ENCODE assay signal across 24 cellular contexts in genomic region chr6:110561016-110561396, GRCh38.
A peak's percentile ranks its signal among the peaks of the same experiment; 100 is the strongest.
DNase-seq lines count a peak whose midpoint lies in the region; ATAC-seq, FAIRE-seq and TF ChIP-seq lines count a peak whose summit lies in the region.
"Had no signal": no experiment of that assay in that cellular context is flagged by ENCODE, and none has a peak within 500 bp of the region (broad histone marks: within the 10 kb centered on the region; RNA-seq: fewer than 3 reads in every experiment).

No MANE protein-coding gene starts in this region.

- H3K4me3 Mint-ChIP-seq in T-helper 2 cell treated with Interferon-gamma antibody and Interleukin-4, amounts not matched to agents 5 μg/mL and 100 μg/mL, for 36 hours: peak overlapping the region; percentile 62
- H3K4me3 Mint-ChIP-seq: nephron, type B pancreatic cell had no signal

- H3K27me3 ChIP-seq in HepG2 (ENCODE audit: control insufficient read depth in 1 of 2, insufficient read depth in 2 of 2, low read length in 2 of 2): no peaks in the 10 kb centered on the region
- H3K27me3 ChIP-seq in right lobe of liver: no peaks in the 10 kb centered on the region
- no peaks in the 10 kb centered on the region for H3K27me3 ChIP-seq in colonic mucosa
- H3K27me3 ChIP-seq: ascending aorta, gastroesophageal sphincter, hepatocyte had no signal

- no peak for DNase-seq in T-helper 2 cell treated with Interferon-gamma antibody and Interleukin-4, amounts not matched to agents 5 μg/mL and 100 μg/mL, for 36 hours (ENCODE audit: low spot score)
- DNase-seq in T-helper 2 cell: no peak
- no peak for DNase-seq in HepG2 (ENCODE audit: low spot score)
- no peak for DNase-seq in right lobe of liver
- DNase-seq in colonic mucosa: no peak
- DNase-seq in NCI-H510A treated with DMSO at 0.1 percent for 48 hours (lab: John Stamatoyannopoulos, UW): no peak
- no peak for DNase-seq in RWPE1 (ENCODE audit: low spot score)
- DNase-seq in DMS53 (lab: John Stamatoyannopoulos, UW): no peak
- DNase-seq: 8988T; effector CD4-positive, alpha-beta T cell; lower lobe of right lung; NCI-H1092; NCI-H1694; stimulated activated CD4-positive, alpha-beta T cell treated with anti-CD3 and anti-CD28 coated beads, Interleukin-4, amount 100 ng/mL, for 1 hour had no signal

- no peak overlapping the region for H3K9ac ChIP-seq in HepG2 (ENCODE audit: insufficient read depth, low read depth, low read length)
- no peak overlapping the region for H3K9ac ChIP-seq in colonic mucosa (ENCODE audit: low read depth in 2 of 2, low read length in 2 of 2)

- H3K36me3 Mint-ChIP-seq in T-helper 2 cell treated with Interferon-gamma antibody and Interleukin-4, amounts not matched to agents 5 μg/mL and 100 μg/mL, for 36 hours (ENCODE audit: low read depth): peaks cover 11% of the 10 kb centered on the region
- H3K36me3 Mint-ChIP-seq: type B pancreatic cell had no signal

- no peak overlapping the region for H2AFZ ChIP-seq in HepG2 (ENCODE audit: low read length)
- H2AFZ ChIP-seq: hepatocyte had no signal

- in situ Hi-C loops in HepG2 (cut with HindIII; ENCODE audit: extremely low pct_ligation_motif_present, low pct_unique_long_range_greater_than_20kb): no loop called here

- TF ChIP-seq RAD21 in HepG2 (CRISPR knock-in tag; IDR thresholded peaks at IDR 0.05): no peak

- TF ChIP-seq CTCF in HepG2 (CRISPR knock-in tag; IDR thresholded peaks at IDR 0.05): no peak
- TF ChIP-seq CTCF in right lobe of liver (IDR thresholded peaks at IDR 0.05): no peak
- no peak for TF ChIP-seq CTCF in colonic mucosa (IDR thresholded peaks at IDR 0.05)
- TF ChIP-seq CTCF in RWPE1 (conservative IDR thresholded peaks at IDR 0.05; ENCODE audit: low read depth): no peak

- no peak for TF ChIP-seq POLR2A in HepG2 (IDR thresholded peaks at IDR 0.05; ENCODE audit: insufficient read depth in 1 of 2, low read depth in 2 of 2, low read length in 2 of 2)
- no peak for TF ChIP-seq POLR2A in right lobe of liver (IDR thresholded peaks at IDR 0.05)

- ATAC-seq in HepG2 (no peak), right lobe of liver (no peak)
- ATAC-seq: gastroesophageal sphincter, GM12878, lower lobe of right lung had no signal

- no TSS peak for BruUV-seq in HepG2 (replicated peaks; lab: Mats Ljungman, UMichigan)

- TF ChIP-seq EP300 in HepG2 (IDR thresholded peaks at IDR 0.05; ENCODE audit: low read depth in 2 of 2, low read length in 2 of 2) (no peak), HepG2 (CRISPR knock-in tag; IDR thresholded peaks at IDR 0.05; ENCODE audit: borderline replicate concordance) (no peak)

- no peaks in the 10 kb centered on the region for H3K79me2 ChIP-seq in HepG2 (ENCODE audit: insufficient read depth, low read length)
- H3K79me2 ChIP-seq: hepatocyte had no signal

- H3K4me2 ChIP-seq in HepG2 (ENCODE audit: low read depth, low read length): no peak overlapping the region
- H3K4me2 ChIP-seq: hepatocyte had no signal

- intact Hi-C loops in HepG2 (cut with micrococcal nuclease; ENCODE audit: unreplicated experiment): loop anchor here (10.0 kb wide), 1 partner anchor 94 kb away; no protein-coding TSS in a partner anchor
- intact Hi-C loops in right lobe of liver (cut with DNase I): no loop called here
- intact Hi-C loops in colonic mucosa (cut with DNase I): no loop called here

- H3K9me3 Mint-ChIP-seq in T-helper 2 cell treated with Interferon-gamma antibody and Interleukin-4, amounts not matched to agents 5 μg/mL and 100 μg/mL, for 36 hours: peaks cover 23% of the 10 kb centered on the region
- H3K9me3 Mint-ChIP-seq: nephron, type B pancreatic cell had no signal

- H3K4me1 ChIP-seq in HepG2 (ENCODE audit: insufficient read depth, low read length): peaks cover 96% of the 10 kb centered on the region
- peaks cover 0 to 14% (median 6%) of the 10 kb centered on the region in 4 donors for H3K4me1 ChIP-seq in right lobe of liver
- no peaks in the 10 kb centered on the region for H3K4me1 ChIP-seq in colonic mucosa
- H3K4me1 ChIP-seq: ascending aorta, gastroesophageal sphincter, lower lobe of right lung had no signal

- no peaks in the 10 kb centered on the region for H3K27me3 Mint-ChIP-seq in T-helper 2 cell treated with Interferon-gamma antibody and Interleukin-4, amounts not matched to agents 5 μg/mL and 100 μg/mL, for 36 hours (ENCODE audit: low read depth)
- H3K27me3 Mint-ChIP-seq: type B pancreatic cell had no signal

- POLR2A ChIA-PET in HepG2 (lab: Yijun Ruan, JAX): no interaction called here
- POLR2A ChIA-PET in RWPE1 (lab: Yijun Ruan, JAX; ENCODE audit: low non-redundant PET): no interaction called here

- no peak for FAIRE-seq in HepG2 (lab: Jason Lieb, UNC)
- FAIRE-seq: colon, H54 had no signal

- 85% methylated on average over 3 of the region's 5 CpGs for WGBS in HepG2 (ENCODE audit: low lambda C conversion rate)
- WGBS in right lobe of liver (ENCODE audit: insufficient coverage, low coverage, low lambda C conversion rate, missing lambda C conversion rate): 65% methylated on average over 3 of the region's 5 CpGs

- no peaks in the 10 kb centered on the region for H4K20me1 ChIP-seq in HepG2 (ENCODE audit: insufficient read depth, low read length)

- peak overlapping the region; percentile 81 for H3K27ac Mint-ChIP-seq in T-helper 2 cell treated with Interferon-gamma antibody and Interleukin-4, amounts not matched to agents 5 μg/mL and 100 μg/mL, for 36 hours
- H3K27ac Mint-ChIP-seq: activated naive CD4-positive, alpha-beta T cell treated with anti-CD3 and anti-CD28 coated beads, Interleukin-2, amount 50 U/mL, for 72 hours; type B pancreatic cell had no signal

- peaks cover 28% of the 10 kb centered on the region for H3K4me1 Mint-ChIP-seq in T-helper 2 cell treated with Interferon-gamma antibody and Interleukin-4, amounts not matched to agents 5 μg/mL and 100 μg/mL, for 36 hours (ENCODE audit: low read depth)

- CTCF ChIA-PET in HepG2 (lab: Yijun Ruan, JAX; ENCODE audit: low intra/inter-chr PET ratio, low total read pairs): no interaction called here
- CTCF ChIA-PET in RWPE1 (lab: Yijun Ruan, JAX): no interaction called here

- H3K27ac ChIP-seq in HepG2 (ENCODE audit: extremely low read length, insufficient read depth, low read length) (peak overlapping the region; percentile 53), right lobe of liver (no peak overlapping the region), colonic mucosa (peak overlapping the region; percentile 60), RWPE1 (no peak overlapping the region)
- H3K27ac ChIP-seq: ascending aorta, gastroesophageal sphincter, hepatocyte, lower lobe of right lung had no signal

- H3K4me3 ChIP-seq in HepG2 (replicated peaks in 1 of 3; ENCODE audit: insufficient read depth in 1 of 3, low read depth in 2 of 3, low read length in 3 of 3): no peak overlapping the region
- no peak overlapping the region for H3K4me3 ChIP-seq in right lobe of liver
- no peak overlapping the region for H3K4me3 ChIP-seq in colonic mucosa
- H3K4me3 ChIP-seq: ascending aorta, gastroesophageal sphincter, GM12878, hepatocyte, lower lobe of right lung, mucosa of descending colon had no signal

- H3K9me3 ChIP-seq in HepG2 (ENCODE audit: low read length) (0 out of 2 replicates have a peak, but pooled peaks cover 4% of the 10 kb centered on the region), right lobe of liver (no peaks in the 10 kb centered on the region), colonic mucosa (no peaks in the 10 kb centered on the region)
- H3K9me3 ChIP-seq: ascending aorta, lower lobe of right lung, mucosa of descending colon had no signal

- H3K36me3 ChIP-seq in HepG2 (replicated peaks in 1 of 2; ENCODE audit: control insufficient read depth in 1 of 2, insufficient read depth in 2 of 2, low read length in 2 of 2) (no peaks in the 10 kb centered on the region), right lobe of liver (no peaks in the 10 kb centered on the region), colonic mucosa (no peaks in the 10 kb centered on the region)
- H3K36me3 ChIP-seq: ascending aorta, gastroesophageal sphincter, lower lobe of right lung had no signal

TF ChIP-seq in HepG2, 621 proteins besides CTCF, POLR2A, EP300 and RAD21 (continues in another document):
- TF ChIP-seq, protein P1, sequence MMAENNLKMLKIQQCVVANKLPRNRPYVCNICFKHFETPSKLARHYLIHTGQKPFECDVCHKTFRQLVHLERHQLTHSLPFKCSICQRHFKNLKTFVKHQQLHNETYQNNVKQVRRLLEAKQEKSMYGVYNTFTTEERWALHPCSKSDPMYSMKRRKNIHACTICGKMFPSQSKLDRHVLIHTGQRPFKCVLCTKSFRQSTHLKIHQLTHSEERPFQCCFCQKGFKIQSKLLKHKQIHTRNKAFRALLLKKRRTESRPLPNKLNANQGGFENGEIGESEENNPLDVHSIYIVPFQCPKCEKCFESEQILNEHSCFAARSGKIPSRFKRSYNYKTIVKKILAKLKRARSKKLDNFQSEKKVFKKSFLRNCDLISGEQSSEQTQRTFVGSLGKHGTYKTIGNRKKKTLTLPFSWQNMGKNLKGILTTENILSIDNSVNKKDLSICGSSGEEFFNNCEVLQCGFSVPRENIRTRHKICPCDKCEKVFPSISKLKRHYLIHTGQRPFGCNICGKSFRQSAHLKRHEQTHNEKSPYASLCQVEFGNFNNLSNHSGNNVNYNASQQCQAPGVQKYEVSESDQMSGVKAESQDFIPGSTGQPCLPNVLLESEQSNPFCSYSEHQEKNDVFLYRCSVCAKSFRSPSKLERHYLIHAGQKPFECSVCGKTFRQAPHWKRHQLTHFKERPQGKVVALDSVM (CRISPR knock-in tag; IDR thresholded peaks at IDR 0.05): peak; percentile 67; the same call in 1 of the 2 replicates
- TF ChIP-seq SRY (CRISPR knock-in tag; IDR thresholded peaks at IDR 0.05) (no peak), AGO1 (IDR thresholded peaks at IDR 0.05; ENCODE audit: low read depth, low read length, poor library complexity, severe bottlenecking) (no peak), NFATC3 (CRISPR knock-in tag; IDR thresholded peaks at IDR 0.05) (no peak), NPAS2 (CRISPR knock-in tag; IDR thresholded peaks at IDR 0.05; ENCODE audit: borderline replicate concordance) (no peak), NFE2 (CRISPR knock-in tag; IDR thresholded peaks at IDR 0.05) (no peak), KDM1A (CRISPR knock-in tag; IDR thresholded peaks at IDR 0.05) (no peak), GPN1 (CRISPR knock-in tag; IDR thresholded peaks at IDR 0.05; ENCODE audit: borderline replicate concordance) (no peak), PHF21A (CRISPR knock-in tag; IDR thresholded peaks at IDR 0.05) (peak; percentile 22; the same call in 1 of the 2 replicates)

Comparison
In these comparisons a context has a peak if more than half of its experiments do, and no peak if none do; other contexts are left out.
1. H3K27ac ChIP-seq: peak in HepG2 (single experiment) and colonic mucosa (single experiment); none in right lobe of liver (0 of 3) and RWPE1 (single experiment).